In genomic region chr10:132331259-132331955, GRCh38 we compare ENCODE assay signal across 8 cellular contexts. TPM values are rescaled to one million over a fixed set of nuclear protein-coding genes. Genes with fewer than 3 reads are reported as not detected.
DNase-seq lines count a peak whose midpoint lies in the region; ATAC-seq, FAIRE-seq and TF ChIP-seq lines count a peak whose summit lies in the region.

No MANE protein-coding gene starts in this region.

- H3K23ac ChIP-seq in H1 (ENCODE audit: insufficient read length): no peak overlapping the region

- no peak overlapping the region for H2BK15ac ChIP-seq in H1 (ENCODE audit: low read length)

- peak; percentile 39 for ATAC-seq in HG02642 (IDR thresholded peaks at IDR 0.05; ENCODE audit: poor library complexity, unreplicated experiment)

- H2BK20ac ChIP-seq in H1 (ENCODE audit: low read length): no peak overlapping the region

- H3K27me3 Mint-ChIP-seq in T-helper 2 cell treated with Interferon-gamma antibody and Interleukin-4, amounts not matched to agents 5 μg/mL and 100 μg/mL, for 36 hours (ENCODE audit: low read depth): peaks cover 2% of the 10 kb centered on the region
- H3K27me3 Mint-ChIP-seq in nephron (ENCODE audit: low read depth): peaks cover 5% of the 10 kb centered on the region

- no peak overlapping the region for H3K14ac ChIP-seq in H1 (ENCODE audit: insufficient read length)

- no peak overlapping the region for H3K56ac ChIP-seq in H1 (replicated peaks; ENCODE audit: insufficient read length, low read depth, low read length)

- peak overlapping the region; percentile 2 for H4K91ac ChIP-seq in H1 (replicated peaks; ENCODE audit: insufficient read length, low read length)

- peak overlapping the region; percentile 87 to 98 for H3K4me2 ChIP-seq in H1 (ENCODE audit: insufficient read depth in 1 of 2, low read depth in 2 of 2, low read length in 2 of 2)

- H2AFZ ChIP-seq in H1 (ENCODE audit: low read length): peak overlapping the region; percentile 65

- no peak overlapping the region; the same call in 1 of the 2 replicates for H4K8ac ChIP-seq in H1 (ENCODE audit: extremely low read depth, insufficient read depth, low read length)

- TF ChIP-seq RAD21 in H1 (IDR thresholded peaks at IDR 0.05 in 1 of 2, conservative IDR thresholded peaks at IDR 0.05 in 1 of 2; ENCODE audit: low read depth in 2 of 2, low read length in 2 of 2): no peak

- peak overlapping the region; percentile 74 to 97 (median 84) for H3K4me3 ChIP-seq in H1 (ENCODE audit: extremely low read depth in 1 of 4, insufficient read depth in 2 of 4, low read depth in 3 of 4, low read length in 4 of 4)

- no peak overlapping the region for H3K4ac ChIP-seq in H1 (replicated peaks; ENCODE audit: insufficient read length, low read depth, low read length)

- no peaks in the 10 kb centered on the region for H3K9me3 ChIP-seq in H1 (ENCODE audit: insufficient read depth in 2 of 2, low read depth in 1 of 2, low read length in 1 of 2)

- peak overlapping the region; percentile 34; the same call in 1 of the 2 replicates for H3K18ac ChIP-seq in H1 (ENCODE audit: extremely low read depth, low read length)

- H3K27ac Mint-ChIP-seq in T-helper 2 cell treated with Interferon-gamma antibody and Interleukin-4, amounts not matched to agents 5 μg/mL and 100 μg/mL, for 36 hours: peak overlapping the region; percentile 93
- peak overlapping the region; percentile 61 to 89 (median 69) for H3K27ac Mint-ChIP-seq in nephron

- peak overlapping the region; percentile 10 for H4K5ac ChIP-seq in H1 (ENCODE audit: insufficient read length, low read depth, low read length)

- H3K4me3 Mint-ChIP-seq in T-helper 2 cell treated with Interferon-gamma antibody and Interleukin-4, amounts not matched to agents 5 μg/mL and 100 μg/mL, for 36 hours: peak overlapping the region; percentile 95
- peak overlapping the region; percentile 95 to 97 (median 95) for H3K4me3 Mint-ChIP-seq in nephron

- H3K27me3 ChIP-seq in H1 (replicated peaks in 1 of 4; ENCODE audit: control insufficient read depth in 3 of 4, extremely low read depth in 1 of 4, insufficient read depth in 3 of 4, low read length in 3 of 4): 0 out of 7 replicates have a peak, but pooled peaks cover 0 to 3% (median 0%) of the 10 kb centered on the region in 4 experiments

- no peak; a peak in 1 of 3 replicates for TF ChIP-seq POLR2A in H1 (IDR thresholded peaks at IDR 0.05; ENCODE audit: control extremely low read depth in 1 of 2, low read depth in 2 of 2, low read length in 2 of 2)

- H3K9me3 Mint-ChIP-seq in T-helper 2 cell treated with Interferon-gamma antibody and Interleukin-4, amounts not matched to agents 5 μg/mL and 100 μg/mL, for 36 hours: no peaks in the 10 kb centered on the region
- H3K9me3 Mint-ChIP-seq in nephron: no peaks in the 10 kb centered on the region

- H3K9ac ChIP-seq in H1 (replicated peaks in 1 of 4; ENCODE audit: extremely low read depth in 1 of 4, low read depth in 3 of 4, low read length in 3 of 4): peak overlapping the region; percentile 42 to 72 (median 62); a peak in 6 of 7 replicates

- peaks cover 0 to 2% of the 10 kb centered on the region in 2 experiments for H4K20me1 ChIP-seq in H1 (replicated peaks in 1 of 2; ENCODE audit: control insufficient read depth in 1 of 2, insufficient read depth in 2 of 2, low read length in 2 of 2)

- CTCF ChIA-PET in H1 (lab: Charles Lee; ENCODE audit: partially characterized antibody): interaction anchor here (1.0 to 1.7 kb wide), 2 partner anchors 11 to 19 kb away, joined by 3 to 7 read pairs; no protein-coding TSS in a partner anchor

- no peak overlapping the region for H2BK120ac ChIP-seq in H1 (replicated peaks; ENCODE audit: low read depth, low read length)

- peaks cover 39% of the 10 kb centered on the region for H3K36me3 Mint-ChIP-seq in T-helper 2 cell treated with Interferon-gamma antibody and Interleukin-4, amounts not matched to agents 5 μg/mL and 100 μg/mL, for 36 hours (ENCODE audit: low read depth)
- H3K36me3 Mint-ChIP-seq in nephron (ENCODE audit: low read depth): peaks cover 40% of the 10 kb centered on the region

- FAIRE-seq in H1 (lab: Jason Lieb, UNC): no peak

- WGBS in H1 (ENCODE audit: extremely low coverage in 1 of 2, insufficient coverage in 1 of 2, insufficient read length in 1 of 2, insufficient replicate concordance in 2 of 2, low coverage in 1 of 2, low lambda C conversion rate in 2 of 2, missing lambda C conversion rate in 1 of 2), 2 experiments: 2% methylated on average over 16 of the region's 47 CpGs; no CpG with 5 or more reads in 1 of the 2 experiments

- peak overlapping the region; percentile 75; the same call in 1 of the 2 replicates for H3K27ac ChIP-seq in H1 (ENCODE audit: low read depth, low read length)

- H2BK12ac ChIP-seq in H1 (ENCODE audit: low read depth, low read length): no peak overlapping the region

- H3K36me3 ChIP-seq in H1 (ENCODE audit: control insufficient read depth in 2 of 4, insufficient read depth in 4 of 4, low read length in 3 of 4): no peaks in the 10 kb centered on the region

- TF ChIP-seq CTCF in H1 (IDR thresholded peaks at IDR 0.05; ENCODE audit: control extremely low read depth in 1 of 3, insufficient read depth in 1 of 3, low read depth in 1 of 3, low read length in 3 of 3) (no peak), nephron (IDR thresholded peaks at IDR 0.05; ENCODE audit: unreplicated experiment in 3 of 3) (no peak)

- H2BK5ac ChIP-seq in H1 (ENCODE audit: low read depth, low read length): peak overlapping the region; percentile 3; the same call in 1 of the 2 replicates

- POLR2A ChIA-PET in H1 (lab: Charles Lee; ENCODE audit: partially characterized antibody): no interaction called here

- DNase-seq in T-helper 2 cell treated with Interferon-gamma antibody and Interleukin-4, amounts not matched to agents 5 μg/mL and 100 μg/mL, for 36 hours (ENCODE audit: low spot score): no peak
- DNase-seq in T-helper 2 cell (no peak), NCI-H69 (lab: John Stamatoyannopoulos, UW) (peak; percentile 76), H1 (ENCODE audit: low read depth in 1 of 2, low spot score in 2 of 2) (no peak), NCI-H2029 (lab: John Stamatoyannopoulos, UW) (no peak), T1000 (lab: John Stamatoyannopoulos, UW) (no peak)

- TF ChIP-seq EP300 in H1 (IDR thresholded peaks at IDR 0.05; ENCODE audit: borderline replicate concordance in 1 of 2, low read depth in 2 of 2, low read length in 2 of 2): no peak

- H3K79me1 ChIP-seq in H1 (ENCODE audit: low read depth, low read length): peaks cover 6% of the 10 kb centered on the region; the same call in 1 of the 2 replicates

- H3K23me2 ChIP-seq in H1 (ENCODE audit: low read depth, low read length): peaks cover 9% of the 10 kb centered on the region

- H3K79me2 ChIP-seq in H1 (ENCODE audit: control insufficient read depth in 1 of 2, insufficient read depth in 2 of 2, low read length in 2 of 2): peaks cover 4 to 34% of the 10 kb centered on the region in 2 experiments

- peaks cover 43% of the 10 kb centered on the region for H3K4me1 Mint-ChIP-seq in T-helper 2 cell treated with Interferon-gamma antibody and Interleukin-4, amounts not matched to agents 5 μg/mL and 100 μg/mL, for 36 hours (ENCODE audit: low read depth)
- H3K4me1 Mint-ChIP-seq in nephron: peaks cover 37% of the 10 kb centered on the region

- no peak overlapping the region for H2AK5ac ChIP-seq in H1 (ENCODE audit: low read depth, low read length)

- peaks cover 5 to 14% (median 6%) of the 10 kb centered on the region in 4 experiments for H3K4me1 ChIP-seq in H1 (replicated peaks in 1 of 4; ENCODE audit: control insufficient read depth in 3 of 4, insufficient read depth in 4 of 4, low read length in 3 of 4)

TF ChIP-seq in H1, 55 proteins besides CTCF, POLR2A, EP300 and RAD21:
- TF ChIP-seq SP2 (IDR thresholded peaks at IDR 0.05; ENCODE audit: low read length) (no peak), POLR2AphosphoS5 (IDR thresholded peaks at IDR 0.05; ENCODE audit: low read depth, low read length) (peak; percentile 44; the same call in 1 of the 2 replicates), ASH2L (IDR thresholded peaks at IDR 0.05; ENCODE audit: low read length) (no peak), RBBP5 (IDR thresholded peaks at IDR 0.05; ENCODE audit: borderline replicate concordance, low read depth, low read length) (peak; percentile 65; the same call in 1 of the 2 replicates), KDM4A (IDR thresholded peaks at IDR 0.05; ENCODE audit: low read depth, low read length, severe bottlenecking) (peak; percentile 70), MAX (IDR thresholded peaks at IDR 0.05) (peak; percentile 58), PHF8 (conservative IDR thresholded peaks at IDR 0.05; ENCODE audit: low read depth, low read length) (0 out of 2 replicates have a peak, but pooled peaks have one; percentile 26), HDAC6 (IDR thresholded peaks at IDR 0.05; ENCODE audit: low read depth, low read length) (no peak), RFX5 (IDR thresholded peaks at IDR 0.05; ENCODE audit: borderline replicate concordance, low read depth, low read length) (no peak)

RNA-seq across cellular contexts. Expression of gene LRRC27, which starts 0.6 kb away (rescaled TPM):
- 3.8 and 4.3 TPM in 2 replicates for total RNA-seq in H1 (2021; fragmentation: NEBNext Ultra II Directional; extraction: Animal tissue kit (Norgen Biotek cat#: 25700))
- 1.2 and 2.0 TPM in 2 replicates for polyA plus RNA-seq in H1 (2011; rRNA removed)
- 3.1 TPM for polyA plus RNA-seq in H1 (2011; cell fraction: cytosol; rRNA removed)
- polyA plus RNA-seq in H1 (2011; cell fraction: nucleus; rRNA removed): 8.2 TPM
- polyA plus RNA-seq in H1 (2012, experiment 1 of 2): 2.8 to 4.0 TPM (median 2.9 TPM) in 4 replicates
- 1.7 TPM for polyA plus RNA-seq in H1 (2012, experiment 2 of 2)
- polyA plus RNA-seq in H1 (2013, experiment 1 of 2): 3.6 TPM
- 2.5 TPM for polyA plus RNA-seq in H1 (2013, experiment 2 of 2)
- 1.1 and 1.6 TPM in 2 replicates for polyA minus RNA-seq in H1 (2011; rRNA and poly(A)+ RNA removed)
- polyA minus RNA-seq in H1 (2011; cell fraction: cytosol; rRNA and poly(A)+ RNA removed): 0.88 TPM
- polyA minus RNA-seq in H1 (2011; cell fraction: nucleus; rRNA and poly(A)+ RNA removed): 4.0 TPM

RNA-seq across cellular contexts. Expression of gene STK32C, which starts 23.7 kb away (rescaled TPM):
- total RNA-seq in H1 (2021; fragmentation: NEBNext Ultra II Directional; extraction: Animal tissue kit (Norgen Biotek cat#: 25700)): 15.6 and 17.3 TPM in 2 replicates
- 10.6 and 18.1 TPM in 2 replicates for polyA plus RNA-seq in H1 (2011; rRNA removed)
- 19.9 TPM for polyA plus RNA-seq in H1 (2011; cell fraction: cytosol; rRNA removed)
- 22.0 TPM for polyA plus RNA-seq in H1 (2011; cell fraction: nucleus; rRNA removed)
- polyA plus RNA-seq in H1 (2012, experiment 1 of 2): 13.4 to 23.5 TPM (median 20.3 TPM) in 4 replicates
- polyA plus RNA-seq in H1 (2012, experiment 2 of 2): 11.9 TPM
- polyA plus RNA-seq in H1 (2013, experiment 1 of 2): 11.6 TPM
- 10.9 TPM for polyA plus RNA-seq in H1 (2013, experiment 2 of 2)
- 7.3 and 11.0 TPM in 2 replicates for polyA minus RNA-seq in H1 (2011; rRNA and poly(A)+ RNA removed)
- 5.1 TPM for polyA minus RNA-seq in H1 (2011; cell fraction: cytosol; rRNA and poly(A)+ RNA removed)
- 8.8 TPM for polyA minus RNA-seq in H1 (2011; cell fraction: nucleus; rRNA and poly(A)+ RNA removed)
